ENCODE assay signal across 12 cellular contexts in the genomic region with DNA sequence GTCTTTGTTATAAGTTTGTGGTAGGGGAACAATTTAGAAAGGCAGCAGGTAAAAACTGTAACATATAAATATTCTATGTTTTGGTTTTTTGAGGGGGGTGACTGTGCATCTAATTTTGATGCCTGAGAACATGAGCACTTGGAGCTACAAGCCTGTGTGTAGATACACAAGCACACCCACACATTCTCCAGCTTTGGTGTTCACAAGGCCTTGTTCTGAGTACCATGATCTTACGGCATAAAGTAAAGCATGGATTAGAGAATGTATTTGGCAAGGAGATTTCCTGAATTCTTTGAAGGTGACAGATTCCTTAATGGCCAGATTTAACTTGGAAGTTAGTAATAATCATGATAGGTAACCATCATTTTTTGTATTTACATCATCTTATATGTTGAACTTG. TPM values are rescaled to one million over a fixed set of nuclear protein-coding genes. Genes with fewer than 3 reads are reported as not detected.
DNase-seq lines count a peak whose midpoint lies in the region; ATAC-seq and TF ChIP-seq lines count a peak whose summit lies in the region.
"Had no signal": no experiment of that assay in that cellular context is flagged by ENCODE, and none has a peak within 500 bp of the region (broad histone marks: within the 10 kb centered on the region; RNA-seq: fewer than 3 reads in every experiment).

No MANE protein-coding gene starts in this region.

- peak; percentile 31 for DNase-seq in NCI-H510A treated with DMSO at 0.1 percent for 48 hours (lab: John Stamatoyannopoulos, UW)
- DNase-seq in NCI-H510A (lab: John Stamatoyannopoulos, UW): no peak
- DNase-seq in NCI-H446 treated with DMSO at 0.1 percent for 48 hours (lab: John Stamatoyannopoulos, UW): peak; percentile 24
- DNase-seq in choroid plexus epithelial cell (ENCODE audit: low read depth): peak; percentile 45
- peak; percentile 67 for DNase-seq in retinal pigment epithelial cell (ENCODE audit: low read depth)
- no peak for DNase-seq in globus pallidus (ENCODE audit: low spot score)
- no peak for DNase-seq in DMS79 (lab: John Stamatoyannopoulos, UW)
- DNase-seq: 8988T, KBM-7 had no signal

- ATAC-seq in esophagus mucosa: no peak
- ATAC-seq: GM23338 had no signal

- TF ChIP-seq CTCF in choroid plexus epithelial cell (conservative IDR thresholded peaks at IDR 0.05; ENCODE audit: low read depth, low read length) (no peak), retinal pigment epithelial cell (conservative IDR thresholded peaks at IDR 0.05; ENCODE audit: low read depth, low read length) (no peak)

- H3K4me3 ChIP-seq in choroid plexus epithelial cell (ENCODE audit: low read depth, low read length) (no peak overlapping the region), retinal pigment epithelial cell (ENCODE audit: low read length) (no peak overlapping the region)
- H3K4me3 ChIP-seq: GM12878, GM23338 had no signal

RNA-seq across cellular contexts. Expression of gene MAP3K20, which starts 42.7 kb away (rescaled TPM):
- total RNA-seq in esophagus mucosa: 21.3 TPM

Comparison
In these comparisons a context has a peak if more than half of its experiments do, and no peak if none do; other contexts are left out.
1. DNase-seq: peak in NCI-H510A treated with DMSO at 0.1 percent for 48 hours (single experiment), NCI-H446 treated with DMSO at 0.1 percent for 48 hours (single experiment), choroid plexus epithelial cell (single experiment) and retinal pigment epithelial cell (single experiment); none in NCI-H510A (single experiment), globus pallidus (single experiment) and DMS79 (single experiment).